13 cellular contexts compared by ENCODE assay signal in the genomic region with DNA sequence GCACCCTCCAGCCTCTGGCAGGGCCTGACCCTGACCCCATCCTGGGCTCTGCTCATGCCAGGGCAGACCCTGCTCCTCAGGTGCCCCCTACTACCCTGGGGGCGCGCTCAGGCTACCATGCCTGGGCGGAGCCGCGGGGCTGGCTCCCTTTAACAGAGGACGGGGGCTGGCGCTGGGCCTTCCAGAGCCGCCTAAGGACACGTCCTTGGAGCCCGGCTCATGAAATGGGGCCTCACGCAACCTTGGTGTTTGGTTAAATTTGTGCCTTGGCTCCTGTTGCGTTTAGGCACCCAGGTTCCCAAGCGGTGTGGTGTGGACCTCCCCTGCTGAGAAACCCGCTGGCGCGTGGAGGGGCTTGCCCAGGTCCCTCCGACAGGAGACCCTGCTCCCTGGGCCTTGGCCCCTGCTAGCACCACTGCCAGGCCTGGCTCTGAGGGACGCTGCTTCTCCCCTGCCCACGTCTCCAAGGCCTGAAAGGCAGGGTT.
"Had no signal": no experiment of that assay in that cellular context is flagged by ENCODE, and none has a peak within 500 bp of the region (broad histone marks: within the 10 kb centered on the region; RNA-seq: fewer than 3 reads in every experiment).

No MANE protein-coding gene starts in this region.

- H3K9ac ChIP-seq: parathyroid adenoma had no signal

- ATAC-seq: activated CD8-positive, alpha-beta T cell treated with anti-CD3 and anti-CD28 coated beads for 36 hours; activated naive CD8-positive, alpha-beta T cell treated with anti-CD3 and anti-CD28 coated beads, Interleukin-2, amount 50 U/mL, for 24 hours; left lung had no signal

- DNase-seq: activated CD4-positive, alpha-beta T cell treated with anti-CD3 and anti-CD28 coated beads for 1 hour; activated CD8-positive, alpha-beta memory T cell treated with anti-CD3 and anti-CD28 coated beads, Interleukin-2, amount 50 U/mL, for 4 hours; activated CD8-positive, alpha-beta T cell treated with anti-CD3 and anti-CD28 coated beads for 36 hours; activated naive CD4-positive, alpha-beta T cell treated with Interleukin-2 at 50 U/mL for 16 hours; activated naive CD8-positive, alpha-beta T cell treated with anti-CD3 and anti-CD28 coated beads, Interleukin-2, amount 50 U/mL, for 24 hours; foreskin melanocyte; head of caudate nucleus; mesendoderm; small intestine had no signal

- H3K27ac ChIP-seq: cardiac muscle cell, parathyroid adenoma, tibial nerve had no signal

- H3K4me3 Mint-ChIP-seq: activated CD8-positive, alpha-beta T cell treated with anti-CD3 and anti-CD28 coated beads for 36 hours; activated naive CD8-positive, alpha-beta T cell treated with anti-CD3 and anti-CD28 coated beads, Interleukin-2, amount 50 U/mL, for 24 hours had no signal

- H3K9me3 Mint-ChIP-seq: activated CD8-positive, alpha-beta T cell treated with anti-CD3 and anti-CD28 coated beads for 36 hours; activated naive CD8-positive, alpha-beta T cell treated with anti-CD3 and anti-CD28 coated beads, Interleukin-2, amount 50 U/mL, for 24 hours had no signal

- H3K27me3 ChIP-seq: cardiac muscle cell, left lung, tibial nerve had no signal

- H3K27ac Mint-ChIP-seq: activated CD8-positive, alpha-beta T cell treated with anti-CD3 and anti-CD28 coated beads for 36 hours; activated naive CD8-positive, alpha-beta T cell treated with anti-CD3 and anti-CD28 coated beads, Interleukin-2, amount 50 U/mL, for 24 hours had no signal

- H3K27me3 Mint-ChIP-seq: activated CD8-positive, alpha-beta T cell treated with anti-CD3 and anti-CD28 coated beads for 36 hours; activated naive CD8-positive, alpha-beta T cell treated with anti-CD3 and anti-CD28 coated beads, Interleukin-2, amount 50 U/mL, for 24 hours had no signal

- H3K4me3 ChIP-seq: cardiac muscle cell, left lung, tibial nerve had no signal

- H3K9me3 ChIP-seq: left lung, tibial nerve had no signal
